23 cellular contexts compared by ENCODE assay signal in the genomic region with DNA sequence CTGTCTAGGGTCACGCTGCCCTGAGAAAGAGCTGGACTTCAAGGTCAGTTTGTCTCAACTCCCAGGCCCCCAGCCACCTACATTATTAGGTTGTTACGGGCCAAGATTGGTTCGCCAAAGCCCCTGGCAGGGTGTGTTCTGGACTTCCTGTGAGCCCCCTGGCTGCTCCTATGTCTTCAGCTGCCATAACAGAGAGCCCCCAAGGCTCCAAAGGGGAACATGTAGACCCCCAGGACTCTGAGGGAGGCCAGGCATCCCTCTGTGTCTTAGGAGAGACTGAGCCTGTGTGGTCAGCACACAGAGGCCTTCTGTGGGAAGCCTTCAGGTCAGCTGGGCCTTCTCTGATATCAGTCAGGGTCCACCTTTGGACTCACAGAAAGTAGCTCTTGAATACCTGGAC. TPM values are rescaled to one million over a fixed set of nuclear protein-coding genes. Genes with fewer than 3 reads are reported as not detected.
"Had no signal": no experiment of that assay in that cellular context is flagged by ENCODE, and none has a peak within 500 bp of the region (broad histone marks: within the 10 kb centered on the region; RNA-seq: fewer than 3 reads in every experiment).

No MANE protein-coding gene starts in this region.

- H3K27me3 ChIP-seq: colonic mucosa, ovary, sigmoid colon, upper lobe of right lung, uterus had no signal

- H3K9me3 ChIP-seq: colonic mucosa, lower lobe of right lung, ovary, psoas muscle, upper lobe of right lung, uterus had no signal

- H3K4me3 Mint-ChIP-seq: effector memory CD8-positive, alpha-beta T cell; naive thymus-derived CD8-positive, alpha-beta T cell; nephron progenitor cell; stimulated activated memory B cell treated with anti-CD40 and anti-IgM and Interleukin-4, amounts not matched to agents 10 μg/mL and 1 μg/mL and 100 μg/mL, for 72 hours; stimulated activated naive CD8-positive, alpha-beta T cell treated with anti-CD3 and anti-CD28 coated beads, Interleukin-15, Interleukin-2, amounts not matched to agents 100 ng/mL and 50 ng/mL, for 24 hours had no signal

- H3K27ac ChIP-seq: colonic mucosa, esophagus squamous epithelium, lower lobe of right lung, ovary, psoas muscle, sigmoid colon, thoracic aorta, tibial nerve, upper lobe of right lung, uterus had no signal

- H3K36me3 Mint-ChIP-seq: stimulated activated memory B cell treated with anti-CD40 and anti-IgM and Interleukin-4, amounts not matched to agents 10 μg/mL and 1 μg/mL and 100 μg/mL, for 72 hours had no signal

- H3K36me3 ChIP-seq: colonic mucosa, esophagus squamous epithelium, lower lobe of right lung, ovary, sigmoid colon, thoracic aorta, tibial nerve, upper lobe of right lung, uterus had no signal

- ATAC-seq: effector memory CD8-positive, alpha-beta T cell; left ventricle myocardium superior; lower lobe of right lung; naive thymus-derived CD8-positive, alpha-beta T cell; psoas muscle; right cardiac atrium; stimulated activated memory B cell treated with anti-CD40 and anti-IgM and Interleukin-4, amounts not matched to agents 10 μg/mL and 1 μg/mL and 100 μg/mL, for 72 hours; upper lobe of right lung had no signal

- DNase-seq: colonic mucosa; effector memory CD8-positive, alpha-beta T cell; erythroblast; esophagus squamous epithelium; foreskin melanocyte; left ventricle myocardium superior; lower lobe of right lung; nephron progenitor cell; nucleus accumbens; ovary; posterior cingulate gyrus; psoas muscle; right cardiac atrium; sigmoid colon; stimulated activated CD4-positive, alpha-beta T cell treated with anti-CD3 and anti-CD28 coated beads, Interleukin-4, amount 100 ng/mL, for 4 hours; upper lobe of right lung; uterus had no signal

- H3K4me1 ChIP-seq: colonic mucosa, esophagus squamous epithelium, lower lobe of right lung, psoas muscle, sigmoid colon, tibial nerve, upper lobe of right lung, uterus had no signal

- H3K4me3 ChIP-seq: colonic mucosa, esophagus squamous epithelium, lower lobe of right lung, ovary, psoas muscle, sigmoid colon, thoracic aorta, tibial nerve, upper lobe of right lung, uterus had no signal

- H3K4me1 Mint-ChIP-seq: nephron progenitor cell; stimulated activated memory B cell treated with anti-CD40 and anti-IgM and Interleukin-4, amounts not matched to agents 10 μg/mL and 1 μg/mL and 100 μg/mL, for 72 hours had no signal

- H3K27ac Mint-ChIP-seq: effector memory CD8-positive, alpha-beta T cell; naive thymus-derived CD8-positive, alpha-beta T cell; nephron progenitor cell; stimulated activated memory B cell treated with anti-CD40 and anti-IgM and Interleukin-4, amounts not matched to agents 10 μg/mL and 1 μg/mL and 100 μg/mL, for 72 hours; stimulated activated naive CD8-positive, alpha-beta T cell treated with anti-CD3 and anti-CD28 coated beads, Interleukin-15, Interleukin-2, amounts not matched to agents 100 ng/mL and 50 ng/mL, for 24 hours had no signal

RNA-seq across cellular contexts. Expression of a gene that starts 58.3 kb away (rescaled TPM):
- total RNA-seq: naive thymus-derived CD8-positive, alpha-beta T cell had no signal
- polyA plus RNA-seq: keratinocyte; naive thymus-derived CD8-positive, alpha-beta T cell had no signal
